Comparison of ENCODE assay signal across 9 cellular contexts in the genomic region with DNA sequence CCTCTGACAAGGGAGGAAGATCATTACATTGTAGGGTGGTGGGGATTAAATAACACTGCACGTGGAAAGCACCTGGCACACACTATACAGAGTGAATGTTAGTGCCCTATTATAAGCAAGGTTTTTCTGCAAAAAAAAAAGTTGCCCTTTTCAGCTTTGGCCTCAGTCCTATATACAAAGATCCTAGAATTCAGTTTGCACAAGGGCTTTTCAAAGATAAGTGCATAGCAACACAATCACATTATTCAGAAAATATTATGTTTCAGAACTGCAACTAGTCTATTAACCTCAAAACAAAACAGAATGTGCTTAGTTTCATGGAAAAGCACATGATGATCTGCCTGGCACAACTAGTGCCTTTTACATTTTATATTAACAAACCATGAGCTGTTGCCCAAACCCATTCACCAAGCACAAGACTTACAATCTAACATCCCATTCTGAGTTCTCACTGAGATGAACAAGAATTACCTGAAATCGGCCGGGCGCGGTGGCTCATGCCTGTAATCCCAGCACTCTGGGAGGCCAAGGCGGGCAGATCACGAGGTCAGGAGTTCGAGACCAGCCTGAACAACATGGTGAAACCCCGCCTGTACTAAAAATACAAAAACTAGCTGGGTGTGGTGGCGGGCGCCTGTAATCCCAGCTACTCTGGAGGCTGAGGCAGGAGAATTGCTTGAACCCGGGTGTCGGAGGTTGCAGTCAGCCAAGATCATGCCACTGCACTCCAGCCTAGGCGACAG.
A peak's percentile ranks its signal among the peaks of the same experiment; 100 is the strongest.
DNase-seq lines count a peak whose midpoint lies in the region.
"Had no signal": no experiment of that assay in that cellular context is flagged by ENCODE, and none has a peak within 500 bp of the region (broad histone marks: within the 10 kb centered on the region; RNA-seq: fewer than 3 reads in every experiment).

No MANE protein-coding gene starts in this region.

- no peaks in the 10 kb centered on the region for H3K9me3 ChIP-seq in endocrine pancreas (ENCODE audit: control insufficient read depth, low read length)
- H3K9me3 ChIP-seq: Peyer's patch had no signal

- H3K4me1 ChIP-seq in endocrine pancreas (ENCODE audit: control insufficient read depth, insufficient read depth, low read length), result peaks cover 15% of the 10 kb centered on the region

- peak overlapping the region; percentile 12 for H3K4me3 ChIP-seq in endocrine pancreas (ENCODE audit: control insufficient read depth, insufficient read depth, low read length)

- no peak overlapping the region for H3K9ac ChIP-seq in endocrine pancreas (ENCODE audit: control insufficient read depth, insufficient read depth, low read length)

- H3K27me3 ChIP-seq in endocrine pancreas (ENCODE audit: control insufficient read depth, insufficient read depth, low read length), result no peaks in the 10 kb centered on the region
- H3K27me3 ChIP-seq: Peyer's patch had no signal

- H3K36me3 ChIP-seq in endocrine pancreas (ENCODE audit: control insufficient read depth, insufficient read depth, low read length), result no peaks in the 10 kb centered on the region
- H3K36me3 ChIP-seq: Peyer's patch had no signal

- DNase-seq in NCI-H1105 treated with DMSO at 0.1 percent for 48 hours (lab: John Stamatoyannopoulos, UW) (peak; percentile 42), NCI-H1105 (lab: John Stamatoyannopoulos, UW) (no peak), NCI-H2171 (lab: John Stamatoyannopoulos, UW) (peak; percentile 56), pons (ENCODE audit: low spot score) (peak; percentile 57), T-helper 9 cell (no peak), DMS153 treated with DMSO at 0.1 percent for 48 hours (lab: John Stamatoyannopoulos, UW; ENCODE audit: unreplicated experiment) (no peak), NCI-H187 (lab: John Stamatoyannopoulos, UW) (no peak)
- DNase-seq: Peyer's patch had no signal

Comparison
In these comparisons a context has a peak if more than half of its experiments do, and no peak if none do; other contexts are left out.
1. DNase-seq: peak in NCI-H1105 treated with DMSO at 0.1 percent for 48 hours (single experiment), NCI-H2171 (single experiment) and pons (single experiment); none in NCI-H1105 (single experiment), T-helper 9 cell (single experiment), DMS153 treated with DMSO at 0.1 percent for 48 hours (single experiment) and NCI-H187 (0 of 2).